8 cellular contexts compared by ENCODE assay signal in genomic region chr12:59780605-59781135, GRCh38.
A peak's percentile ranks its signal among the peaks of the same experiment; 100 is the strongest.
DNase-seq lines count a peak whose midpoint lies in the region; ATAC-seq, FAIRE-seq and TF ChIP-seq lines count a peak whose summit lies in the region.

No MANE protein-coding gene starts in this region.

- TF ChIP-seq POLR2A in H54 (IDR thresholded peaks at IDR 0.05; ENCODE audit: low read depth, low read length) = no peak

- DNase-seq in AG20443 (ENCODE audit: low spot score) (peak; percentile 23), H54 (ENCODE audit: insufficient read length, low spot score) (no peak), SW480 (ENCODE audit: low spot score) (peak; percentile 8), iPS DF 6.9 (ENCODE audit: low read depth, low spot score) (peak; percentile 16), immature natural killer cell (no peak), frontal cortex (ENCODE audit: low spot score in 2 of 2) (no peak)
- no peak for DNase-seq in activated T-helper 1 cell treated with anti-CD3 and anti-CD28 coated beads, Interleukin-12 subunit alpha, Interleukin-12 subunit beta, Interleukin-2, Interleukin-4 antibody, amounts not matched to agents 30 ng/mL and 10 ng/mL and 1 ng/mL, durations not matched to agents 14 hours and 24 hours and 36 hours (ENCODE audit: low spot score)

- H3K4me3 Mint-ChIP-seq in immature natural killer cell = no peak overlapping the region
- no peak overlapping the region for H3K4me3 Mint-ChIP-seq in activated T-helper 1 cell treated with anti-CD3 and anti-CD28 coated beads, Interleukin-12 subunit alpha, Interleukin-12 subunit beta, Interleukin-2, Interleukin-4 antibody, amounts not matched to agents 30 ng/mL and 10 ng/mL and 1 ng/mL, durations not matched to agents 14 hours and 24 hours and 36 hours

- peaks cover 15 to 21% (median 18%) of the 10 kb centered on the region in 3 donors for H3K36me3 Mint-ChIP-seq in immature natural killer cell
- H3K36me3 Mint-ChIP-seq in activated T-helper 1 cell treated with anti-CD3 and anti-CD28 coated beads, Interleukin-12 subunit alpha, Interleukin-12 subunit beta, Interleukin-2, Interleukin-4 antibody, amounts not matched to agents 30 ng/mL and 10 ng/mL and 1 ng/mL, durations not matched to agents 14 hours and 24 hours and 36 hours (ENCODE audit: low read depth) = peaks cover 2% of the 10 kb centered on the region

- intact Hi-C loops in activated T-helper 1 cell treated with anti-CD3 and anti-CD28 coated beads, Interleukin-12 subunit alpha, Interleukin-12 subunit beta, Interleukin-2, Interleukin-4 antibody, amounts not matched to agents 30 ng/mL and 10 ng/mL and 1 ng/mL, durations not matched to agents 14 hours and 24 hours and 36 hours (cut with micrococcal nuclease) = no loop called here

- H3K4me1 ChIP-seq in iPS DF 6.9 (ENCODE audit: control insufficient read depth, insufficient read depth, low read length) = no peaks in the 10 kb centered on the region

- no peaks in the 10 kb centered on the region for H3K27me3 ChIP-seq in iPS DF 6.9 (ENCODE audit: control insufficient read depth, insufficient read depth, low read length)

- no peak overlapping the region for H3K27ac ChIP-seq in iPS DF 6.9 (ENCODE audit: low read length)

- H3K9me3 Mint-ChIP-seq in immature natural killer cell = no peaks in the 10 kb centered on the region
- H3K9me3 Mint-ChIP-seq in activated T-helper 1 cell treated with anti-CD3 and anti-CD28 coated beads, Interleukin-12 subunit alpha, Interleukin-12 subunit beta, Interleukin-2, Interleukin-4 antibody, amounts not matched to agents 30 ng/mL and 10 ng/mL and 1 ng/mL, durations not matched to agents 14 hours and 24 hours and 36 hours = no peaks in the 10 kb centered on the region

- peak; percentile 81 for FAIRE-seq in H54 (lab: Jason Lieb, UNC)
- FAIRE-seq in frontal cortex (lab: Jason Lieb, UNC) = no peak

- no peaks in the 10 kb centered on the region for H3K36me3 ChIP-seq in iPS DF 6.9 (ENCODE audit: control insufficient read depth, insufficient read depth, low read length)

- no CpG with 5 or more reads among the region's 3 CpGs for WGBS in iPS DF 6.9 (ENCODE audit: insufficient coverage, insufficient read length)

- no peaks in the 10 kb centered on the region for H3K9me3 ChIP-seq in iPS DF 6.9 (ENCODE audit: control insufficient read depth, insufficient read depth, low read length)

- no peak overlapping the region for H3K4me3 ChIP-seq in iPS DF 6.9 (ENCODE audit: low read length)

- no peak for ATAC-seq in GM19467 (IDR thresholded peaks at IDR 0.05; ENCODE audit: unreplicated experiment)

- peaks cover 0 to 1% (median 0%) of the 10 kb centered on the region in 3 donors for H3K27me3 Mint-ChIP-seq in immature natural killer cell (ENCODE audit: low read depth in 3 of 3)
- H3K27me3 Mint-ChIP-seq in activated T-helper 1 cell treated with anti-CD3 and anti-CD28 coated beads, Interleukin-12 subunit alpha, Interleukin-12 subunit beta, Interleukin-2, Interleukin-4 antibody, amounts not matched to agents 30 ng/mL and 10 ng/mL and 1 ng/mL, durations not matched to agents 14 hours and 24 hours and 36 hours (ENCODE audit: insufficient read depth) = no peaks in the 10 kb centered on the region

- H3K4me1 Mint-ChIP-seq in immature natural killer cell = peaks cover 0 to 10% of the 10 kb centered on the region in 2 donors
- H3K4me1 Mint-ChIP-seq in activated T-helper 1 cell treated with anti-CD3 and anti-CD28 coated beads, Interleukin-12 subunit alpha, Interleukin-12 subunit beta, Interleukin-2, Interleukin-4 antibody, amounts not matched to agents 30 ng/mL and 10 ng/mL and 1 ng/mL, durations not matched to agents 14 hours and 24 hours and 36 hours (ENCODE audit: low read depth) = no peaks in the 10 kb centered on the region

- peak overlapping the region in 3 of 6 donors; percentile 19 to 32 (median 23) for H3K27ac Mint-ChIP-seq in immature natural killer cell
- H3K27ac Mint-ChIP-seq in activated T-helper 1 cell treated with anti-CD3 and anti-CD28 coated beads, Interleukin-12 subunit alpha, Interleukin-12 subunit beta, Interleukin-2, Interleukin-4 antibody, amounts not matched to agents 30 ng/mL and 10 ng/mL and 1 ng/mL, durations not matched to agents 14 hours and 24 hours and 36 hours = no peak overlapping the region

Comparison
In these comparisons a context has a peak if more than half of its experiments do, and no peak if none do; other contexts are left out.
1. DNase-seq: peak in AG20443 (single experiment), SW480 (single experiment) and iPS DF 6.9 (single experiment); none in H54 (single experiment), immature natural killer cell (0 of 3), activated T-helper 1 cell treated with anti-CD3 and anti-CD28 coated beads, Interleukin-12 subunit alpha, Interleukin-12 subunit beta, Interleukin-2, Interleukin-4 antibody, amounts not matched to agents 30 ng/mL and 10 ng/mL and 1 ng/mL, durations not matched to agents 14 hours and 24 hours and 36 hours (single experiment) and frontal cortex (0 of 2).